8 cellular contexts compared by ENCODE assay signal in genomic region chr12:6539276-6540134, GRCh38. TPM values are rescaled to one million over a fixed set of nuclear protein-coding genes. Genes with fewer than 3 reads are reported as not detected.
DNase-seq lines count a peak whose midpoint lies in the region; ATAC-seq and TF ChIP-seq lines count a peak whose summit lies in the region.
"Had no signal": no experiment of that assay in that cellular context is flagged by ENCODE, and none has a peak within 500 bp of the region (broad histone marks: within the 10 kb centered on the region; RNA-seq: fewer than 3 reads in every experiment).

No MANE protein-coding gene starts in this region.

- H3F3A ChIP-seq in GM23338 (replicated peaks; ENCODE audit: low read depth): peaks cover 67% of the 10 kb centered on the region

- H3K27me3 ChIP-seq in GM23338 (ENCODE audit: insufficient read depth): no peaks in the 10 kb centered on the region
- no peaks in the 10 kb centered on the region for H3K27me3 ChIP-seq in skeletal muscle satellite cell (ENCODE audit: control insufficient read depth, insufficient read depth, low read length)
- H3K27me3 ChIP-seq: SJCRH30 had no signal

- H3K9me3 ChIP-seq in SK-N-MC (ENCODE audit: low read depth, low read length) (no peaks in the 10 kb centered on the region), skeletal muscle satellite cell (replicated peaks; ENCODE audit: low read length) (no peaks in the 10 kb centered on the region)
- H3K9me3 ChIP-seq: SJCRH30 had no signal

- ATAC-seq in GM23338: peak; percentile 2; the same call in 2 of the 3 replicates
- no peak for ATAC-seq in HG02798 (IDR thresholded peaks at IDR 0.05; ENCODE audit: poor library complexity, unreplicated experiment)

- H3K4me3 ChIP-seq in GM23338: peak overlapping the region; percentile 47; the same call in 1 of the 2 replicates
- H3K4me3 ChIP-seq in SK-N-MC: peak overlapping the region; percentile 76
- no peak overlapping the region for H3K4me3 ChIP-seq in skeletal muscle satellite cell (ENCODE audit: low read length)
- H3K4me3 ChIP-seq: SJCRH30 had no signal

- H3K4me2 ChIP-seq in GM23338 (peak overlapping the region; percentile 77; the same call in 1 of the 2 replicates), skeletal muscle satellite cell (ENCODE audit: low read length) (peak overlapping the region; percentile 74)

- no peak for TF ChIP-seq CTCF in GM23338 (conservative IDR thresholded peaks at IDR 0.05; ENCODE audit: low read depth in 2 of 2)

- peak; percentile 17 for DNase-seq in GM23338 (ENCODE audit: low spot score)
- no peak for DNase-seq in SK-N-MC (ENCODE audit: low read depth, low spot score)
- DNase-seq in fibroblast of gingiva (ENCODE audit: low read depth): peak; percentile 29
- no peak for DNase-seq in SKM-1 (lab: John Stamatoyannopoulos, UW; ENCODE audit: unreplicated experiment)
- no peak for DNase-seq in hippocampal formation (lab: John Stamatoyannopoulos, UW)

- H3K9me2 ChIP-seq in GM23338 (ENCODE audit: insufficient read depth): no peaks in the 10 kb centered on the region

- peaks cover 61% of the 10 kb centered on the region for H3K27me3 Mint-ChIP-seq in GM23338 (ENCODE audit: insufficient read depth, low read depth, poor library complexity)

- no peak overlapping the region for H2AFZ ChIP-seq in GM23338

- peaks cover 24% of the 10 kb centered on the region for H3K79me2 ChIP-seq in GM23338 (replicated peaks; ENCODE audit: insufficient read depth)

- peaks cover 20% of the 10 kb centered on the region; the same call in 2 of the 3 replicates for H3K9me3 Mint-ChIP-seq in GM23338

- H3K27ac ChIP-seq in GM23338 (ENCODE audit: low read depth) (peak overlapping the region; percentile 85), SK-N-MC (peak overlapping the region; percentile 44; the same call in 1 of the 2 replicates)
- H3K27ac ChIP-seq: SJCRH30 had no signal

- peaks cover 27% of the 10 kb centered on the region for H4K20me1 ChIP-seq in GM23338 (replicated peaks; ENCODE audit: insufficient read depth)

- H3K36me3 ChIP-seq in GM23338 (ENCODE audit: insufficient read depth) (peaks cover 30% of the 10 kb centered on the region), SK-N-MC (ENCODE audit: insufficient read depth, low read length) (peaks cover 41% of the 10 kb centered on the region), skeletal muscle satellite cell (ENCODE audit: insufficient read depth, low read length) (peaks cover 73% of the 10 kb centered on the region)

- H3K27ac Mint-ChIP-seq in GM23338: peak overlapping the region; percentile 88; the same call in 1 of the 2 replicates

- H3K4me1 ChIP-seq in GM23338 (ENCODE audit: insufficient read depth): peaks cover 22% of the 10 kb centered on the region
- peaks cover 62% of the 10 kb centered on the region for H3K4me1 ChIP-seq in skeletal muscle satellite cell (ENCODE audit: control insufficient read depth, insufficient read depth, low read length)

- H3K9ac ChIP-seq in SK-N-MC (ENCODE audit: insufficient read length) (no peak overlapping the region), skeletal muscle satellite cell (ENCODE audit: low read depth, low read length) (peak overlapping the region; percentile 48)

- peak overlapping the region; percentile 51 for H3K4me3 Mint-ChIP-seq in GM23338

- peaks cover 76% of the 10 kb centered on the region for H3K36me3 Mint-ChIP-seq in GM23338 (ENCODE audit: low read depth)

- peaks cover 48% of the 10 kb centered on the region for H3K4me1 Mint-ChIP-seq in GM23338

TF ChIP-seq in GM23338, 12 proteins besides CTCF, POLR2A, EP300 and RAD21 (continues in another document):
- TF ChIP-seq NANOG (IDR thresholded peaks at IDR 0.05; ENCODE audit: borderline replicate concordance) (no peak), ZNF114 (CRISPR knock-in tag; IDR thresholded peaks at IDR 0.05) (no peak), REST (IDR thresholded peaks at IDR 0.05; ENCODE audit: unreplicated experiment) (no peak), EZH2 (IDR thresholded peaks at IDR 0.05; ENCODE audit: low read depth, unreplicated experiment) (no peak), CREB1 (CRISPR knock-in tag; IDR thresholded peaks at IDR 0.05; ENCODE audit: low read depth) (no peak), JUNB (IDR thresholded peaks at IDR 0.05; ENCODE audit: unreplicated experiment) (no peak), STAT1 (IDR thresholded peaks at IDR 0.05; ENCODE audit: unreplicated experiment) (no peak), EZH2phosphoT487 (IDR thresholded peaks at IDR 0.05; ENCODE audit: unreplicated experiment) (no peak), ETS1 (IDR thresholded peaks at IDR 0.05) (no peak), POLR2AphosphoS5 (IDR thresholded peaks at IDR 0.05; ENCODE audit: low read depth) (no peak; the same call in 1 of the 2 replicates)

RNA-seq across cellular contexts. Expression of gene GAPDH, which starts 5.2 kb away (rescaled TPM):
- 5,269 and 5,853 TPM in 2 replicates for total RNA-seq in GM23338 (2014; rRNA removed; shearing (Covaris generic))
- polyA plus RNA-seq in GM23338 (2016; fragmentation: Nextera tagmentation; extraction: Ambion mirVana): 6,140 and 6,219 TPM in 2 replicates
- 9,006 and 10,057 TPM in 2 replicates for total RNA-seq in skeletal muscle satellite cell (2012; rRNA removed)

RNA-seq across cellular contexts. Expression of gene IFFO1, which starts 16.3 kb away (rescaled TPM):
- 8.8 and 12.9 TPM in 2 replicates for total RNA-seq in GM23338 (2014; rRNA removed; shearing (Covaris generic))
- 8.9 and 11.2 TPM in 2 replicates for polyA plus RNA-seq in GM23338 (2016; fragmentation: Nextera tagmentation; extraction: Ambion mirVana)
- 8.6 and 8.7 TPM in 2 replicates for total RNA-seq in skeletal muscle satellite cell (2012; rRNA removed)

RNA-seq across cellular contexts. Expression of gene NOP2, which starts 28.6 kb away (rescaled TPM):
- total RNA-seq in GM23338 (2014; rRNA removed; shearing (Covaris generic)): 67.2 and 67.9 TPM in 2 replicates
- polyA plus RNA-seq in GM23338 (2016; fragmentation: Nextera tagmentation; extraction: Ambion mirVana): 63.3 and 63.4 TPM in 2 replicates
- 33.4 and 40.1 TPM in 2 replicates for total RNA-seq in skeletal muscle satellite cell (2012; rRNA removed)

RNA-seq across cellular contexts. Expression of gene NCAPD2, which starts 45.6 kb away (rescaled TPM):
- 217 and 389 TPM in 2 replicates for total RNA-seq in GM23338 (2014; rRNA removed; shearing (Covaris generic))
- 32.7 and 34.2 TPM in 2 replicates for polyA plus RNA-seq in GM23338 (2016; fragmentation: Nextera tagmentation; extraction: Ambion mirVana)
- total RNA-seq in skeletal muscle satellite cell (2012; rRNA removed): 34.1 and 35.7 TPM in 2 replicates

RNA-seq across cellular contexts. Expression of gene MRPL51, which starts 46.4 kb away (rescaled TPM):
- total RNA-seq in GM23338 (2014; rRNA removed; shearing (Covaris generic)): 75.1 and 93.9 TPM in 2 replicates
- polyA plus RNA-seq in GM23338 (2016; fragmentation: Nextera tagmentation; extraction: Ambion mirVana): 432 and 463 TPM in 2 replicates
- total RNA-seq in skeletal muscle satellite cell (2012; rRNA removed): 106 and 117 TPM in 2 replicates

Comparison
In these comparisons a context has a peak if more than half of its experiments do, and no peak if none do; other contexts are left out.
1. DNase-seq: peak in GM23338 (single experiment) and fibroblast of gingiva (single experiment); none in SK-N-MC (single experiment), SKM-1 (single experiment) and hippocampal formation (0 of 2).